7 cellular contexts compared by ENCODE assay signal in the genomic region with DNA sequence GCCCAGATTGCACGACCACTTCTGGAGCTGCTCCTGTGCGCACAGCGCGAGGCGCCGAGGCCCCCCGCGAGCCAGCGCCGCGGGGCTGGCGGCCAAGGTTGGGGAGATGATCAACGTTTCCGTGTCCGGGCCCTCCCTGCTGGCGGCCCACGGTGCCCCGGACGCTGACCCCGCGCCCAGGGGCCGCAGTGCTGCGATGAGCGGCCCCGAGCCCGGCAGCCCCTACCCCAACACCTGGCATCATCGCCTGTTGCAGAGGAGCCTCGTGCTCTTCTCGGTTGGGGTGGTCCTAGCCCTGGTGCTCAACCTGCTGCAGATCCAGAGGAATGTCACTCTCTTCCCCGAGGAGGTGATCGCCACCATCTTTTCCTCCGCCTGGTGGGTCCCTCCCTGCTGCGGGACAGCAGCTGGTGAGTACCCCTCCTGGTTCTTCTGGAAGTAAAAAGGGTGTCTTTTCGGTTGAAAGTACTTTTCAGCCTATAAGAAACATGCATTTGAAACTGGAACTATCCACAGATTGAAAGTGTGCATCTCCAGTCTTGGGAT. TPM values are rescaled to one million over a fixed set of nuclear protein-coding genes. Genes with fewer than 3 reads are reported as not detected.
A peak's percentile ranks its signal among the peaks of the same experiment; 100 is the strongest.
DNase-seq lines count a peak whose midpoint lies in the region; ATAC-seq lines count a peak whose summit lies in the region.

No MANE protein-coding gene starts in this region.

- ATAC-seq in GM18867 (IDR thresholded peaks at IDR 0.05; ENCODE audit: unreplicated experiment) (peak; percentile 0), HG03064 (IDR thresholded peaks at IDR 0.05; ENCODE audit: low read depth, unreplicated experiment) (peak; percentile 1), left ventricle myocardium superior (peak; percentile 3)

- intact Hi-C loops in activated T-helper 1 cell treated with anti-CD3 and anti-CD28 coated beads, Interleukin-12 subunit alpha, Interleukin-12 subunit beta, Interleukin-2, Interleukin-4 antibody, amounts not matched to agents 30 ng/mL and 10 ng/mL and 1 ng/mL, durations not matched to agents 14 hours and 24 hours and 36 hours (cut with micrococcal nuclease) = loop anchor here (1.0 to 5.0 kb wide), 4 partner anchors 228 to 1839 kb away; partner anchors contain the start of genes HTR5A, RNF32 and UBE3C
- intact Hi-C loops in left ventricle myocardium superior (cut with micrococcal nuclease) = no loop called here

- peak overlapping the region; percentile 55 to 95 (median 90) for H3K4me3 ChIP-seq in skin epidermis

- no peak for DNase-seq in activated T-helper 1 cell treated with anti-CD3 and anti-CD28 coated beads, Interleukin-12 subunit alpha, Interleukin-12 subunit beta, Interleukin-2, Interleukin-4 antibody, amounts not matched to agents 30 ng/mL and 10 ng/mL and 1 ng/mL, durations not matched to agents 14 hours and 24 hours and 36 hours (ENCODE audit: low spot score)
- DNase-seq in left ventricle myocardium superior (no peak), RPMI8226 (no peak), NCI-H1694 treated with DMSO at 0.1 percent for 48 hours (lab: John Stamatoyannopoulos, UW) (no peak)

- peak overlapping the region; percentile 91 for H3K4me3 Mint-ChIP-seq in activated T-helper 1 cell treated with anti-CD3 and anti-CD28 coated beads, Interleukin-12 subunit alpha, Interleukin-12 subunit beta, Interleukin-2, Interleukin-4 antibody, amounts not matched to agents 30 ng/mL and 10 ng/mL and 1 ng/mL, durations not matched to agents 14 hours and 24 hours and 36 hours

- H3K9me3 Mint-ChIP-seq in activated T-helper 1 cell treated with anti-CD3 and anti-CD28 coated beads, Interleukin-12 subunit alpha, Interleukin-12 subunit beta, Interleukin-2, Interleukin-4 antibody, amounts not matched to agents 30 ng/mL and 10 ng/mL and 1 ng/mL, durations not matched to agents 14 hours and 24 hours and 36 hours = peaks cover 5% of the 10 kb centered on the region

- H3K27me3 Mint-ChIP-seq in activated T-helper 1 cell treated with anti-CD3 and anti-CD28 coated beads, Interleukin-12 subunit alpha, Interleukin-12 subunit beta, Interleukin-2, Interleukin-4 antibody, amounts not matched to agents 30 ng/mL and 10 ng/mL and 1 ng/mL, durations not matched to agents 14 hours and 24 hours and 36 hours (ENCODE audit: insufficient read depth) = no peaks in the 10 kb centered on the region

- H3K4me1 Mint-ChIP-seq in activated T-helper 1 cell treated with anti-CD3 and anti-CD28 coated beads, Interleukin-12 subunit alpha, Interleukin-12 subunit beta, Interleukin-2, Interleukin-4 antibody, amounts not matched to agents 30 ng/mL and 10 ng/mL and 1 ng/mL, durations not matched to agents 14 hours and 24 hours and 36 hours (ENCODE audit: low read depth) = peaks cover 41% of the 10 kb centered on the region

- peaks cover 36% of the 10 kb centered on the region for H3K36me3 Mint-ChIP-seq in activated T-helper 1 cell treated with anti-CD3 and anti-CD28 coated beads, Interleukin-12 subunit alpha, Interleukin-12 subunit beta, Interleukin-2, Interleukin-4 antibody, amounts not matched to agents 30 ng/mL and 10 ng/mL and 1 ng/mL, durations not matched to agents 14 hours and 24 hours and 36 hours (ENCODE audit: low read depth)

- peak overlapping the region; percentile 97 for H3K27ac Mint-ChIP-seq in activated T-helper 1 cell treated with anti-CD3 and anti-CD28 coated beads, Interleukin-12 subunit alpha, Interleukin-12 subunit beta, Interleukin-2, Interleukin-4 antibody, amounts not matched to agents 30 ng/mL and 10 ng/mL and 1 ng/mL, durations not matched to agents 14 hours and 24 hours and 36 hours

- H3K27ac ChIP-seq in skin epidermis = peak overlapping the region; percentile 37 to 98 (median 94)

RNA-seq across cellular contexts. Expression of gene INSIG1, which starts 0.7 kb away (rescaled TPM):
- total RNA-seq in activated T-helper 1 cell treated with anti-CD3 and anti-CD28 coated beads, Interleukin-12 subunit alpha, Interleukin-12 subunit beta, Interleukin-2, Interleukin-4 antibody, amounts not matched to agents 30 ng/mL and 10 ng/mL and 1 ng/mL, durations not matched to agents 14 hours and 24 hours and 36 hours = 87.7 and 89.9 TPM in 2 replicates
- 8.7 TPM for total RNA-seq in left ventricle myocardium superior
